ENCODE assay signal across 9 cellular contexts in the genomic region with DNA sequence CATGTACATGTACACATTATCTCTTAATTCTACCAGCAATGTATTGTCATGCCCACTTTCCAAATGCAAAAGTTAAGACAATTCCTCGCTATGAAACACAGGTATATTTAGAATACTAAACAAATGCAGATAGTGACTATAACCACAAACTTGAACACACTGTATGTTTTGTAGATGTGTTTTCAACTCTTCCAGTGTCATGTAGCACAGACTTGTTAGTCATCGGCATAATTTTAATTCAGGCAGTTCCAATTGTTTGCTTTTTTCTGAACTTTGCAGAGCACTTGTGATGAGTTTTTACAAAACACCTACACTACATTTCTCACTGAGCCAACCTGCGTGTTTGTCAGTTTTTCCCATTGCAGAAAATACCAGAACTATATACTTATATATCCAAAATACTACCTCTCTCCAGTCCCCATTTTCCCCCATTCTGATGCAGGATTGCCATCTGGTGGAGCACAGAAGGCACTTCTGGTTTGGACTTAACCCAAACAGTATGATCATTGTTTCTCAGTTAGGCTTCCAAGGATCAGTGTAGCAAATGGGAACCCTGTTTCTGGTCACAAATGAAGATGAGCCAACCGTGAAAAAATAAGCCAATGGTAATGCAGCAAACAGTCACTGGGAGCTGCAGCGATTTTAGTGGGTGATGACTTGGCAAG.
DNase-seq lines count a peak whose midpoint lies in the region; ATAC-seq, FAIRE-seq and TF ChIP-seq lines count a peak whose summit lies in the region.
"Had no signal": no experiment of that assay in that cellular context is flagged by ENCODE, and none has a peak within 500 bp of the region (broad histone marks: within the 10 kb centered on the region; RNA-seq: fewer than 3 reads in every experiment).

No MANE protein-coding gene starts in this region.

- WGBS in GM12878 (ENCODE audit: insufficient coverage, insufficient replicate concordance, low lambda C conversion rate, missing lambda C conversion rate) = 20% methylated on average over 5 of the region's 5 CpGs

- no peak overlapping the region for H3K4me3 ChIP-seq in GM23338
- H3K4me3 ChIP-seq in GM12878 = no peak overlapping the region

- TF ChIP-seq RAD21 in GM12878 (IDR thresholded peaks at IDR 0.05; ENCODE audit: insufficient read depth, low read depth, low read length) = peak; percentile 72

- FAIRE-seq in GM12878 (lab: Jason Lieb, UNC) (no peak), urothelium cell line (lab: Jason Lieb, UNC) (no peak)
- FAIRE-seq: colon had no signal

- peak; percentile 94 for DNase-seq in Ammon's horn (ENCODE audit: low spot score)
- peak; percentile 82 for DNase-seq in GM23338 (ENCODE audit: low spot score)
- DNase-seq in NCI-H446 (lab: John Stamatoyannopoulos, UW) = peak; percentile 85 to 92
- no peak for DNase-seq in GM12878 (ENCODE audit: low read depth, low spot score)
- DNase-seq in iris pigment epithelial cell (ENCODE audit: low read depth) = peak; percentile 43
- peak; percentile 34 for DNase-seq in urothelium cell line (ENCODE audit: low spot score)
- DNase-seq in activated effector memory CD4-positive, alpha-beta T cell treated with anti-CD3 and anti-CD28 coated beads, Interleukin-2, amount 50 U/mL, for 16 hours = no peak

- H4K20me1 ChIP-seq in GM23338 (replicated peaks; ENCODE audit: insufficient read depth) = no peaks in the 10 kb centered on the region
- no peaks in the 10 kb centered on the region for H4K20me1 ChIP-seq in GM12878 (ENCODE audit: control insufficient read depth, insufficient read depth)

- no peaks in the 10 kb centered on the region for H3K27me3 ChIP-seq in GM23338 (ENCODE audit: insufficient read depth)
- H3K27me3 ChIP-seq in GM12878 (replicated peaks in 1 of 2; ENCODE audit: control insufficient read depth in 2 of 2, insufficient read depth in 2 of 2, low read length in 1 of 2) = no peaks in the 10 kb centered on the region

- in situ Hi-C loops in GM12878 (cut with MboI) = no loop called here

- H3K4me3 Mint-ChIP-seq in GM23338 = no peak overlapping the region

- H3F3A ChIP-seq in GM23338 (replicated peaks; ENCODE audit: low read depth) = no peaks in the 10 kb centered on the region

- H3K79me2 ChIP-seq in GM23338 (replicated peaks; ENCODE audit: insufficient read depth) (no peaks in the 10 kb centered on the region), GM12878 (ENCODE audit: control insufficient read depth, insufficient read depth, low read length) (no peaks in the 10 kb centered on the region)

- peaks cover 3% of the 10 kb centered on the region; the same call in 1 of the 3 replicates for H3K36me3 Mint-ChIP-seq in GM23338 (ENCODE audit: low read depth)

- H3K27me3 Mint-ChIP-seq in GM23338 (ENCODE audit: insufficient read depth, low read depth, poor library complexity) = peaks cover 1% of the 10 kb centered on the region

- H3K9ac ChIP-seq in GM12878 (ENCODE audit: control insufficient read depth, insufficient read depth, low read length) = no peak overlapping the region

- no peaks in the 10 kb centered on the region for H3K9me2 ChIP-seq in GM23338 (ENCODE audit: insufficient read depth)

- SMC1A ChIA-PET in GM12878 (lab: Charles Lee; ENCODE audit: uncharacterized antibody, unreplicated experiment) = interaction anchor here (0.7 to 4.7 kb wide), 5 partner anchors 30 to 203 kb away, joined by 3 to 37 read pairs (median 3); no protein-coding TSS in a partner anchor

- H3K27ac Mint-ChIP-seq in GM23338 = no peak overlapping the region

- H2AFZ ChIP-seq in GM23338 = no peak overlapping the region
- no peak overlapping the region for H2AFZ ChIP-seq in GM12878 (ENCODE audit: control insufficient read depth, low read depth, low read length)

- POLR2A ChIA-PET in GM12878 (lab: Charles Lee) = no interaction called here

- H3K4me1 ChIP-seq in GM23338 (ENCODE audit: insufficient read depth) (0 out of 2 replicates have a peak, but pooled peaks cover 7% of the 10 kb centered on the region), GM12878 (ENCODE audit: control insufficient read depth, insufficient read depth, low read length) (no peaks in the 10 kb centered on the region)

- no peak for TF ChIP-seq EP300 in GM12878 (IDR thresholded peaks at IDR 0.05; ENCODE audit: borderline replicate concordance in 1 of 2, control insufficient read depth in 1 of 2, low read depth in 2 of 2, low read length in 2 of 2)

- CTCF ChIA-PET in GM12878 (lab: Yijun Ruan, JAX) = interaction anchor here (0.7 to 6.1 kb wide), 5 partner anchors 33 to 435 kb away, joined by 3 to 64 read pairs (median 6); a partner anchor contains a TSS

- H3K36me3 ChIP-seq in GM23338 (ENCODE audit: insufficient read depth) (no peaks in the 10 kb centered on the region), GM12878 (ENCODE audit: control insufficient read depth in 2 of 2, insufficient read depth in 2 of 2, low read length in 1 of 2) (no peaks in the 10 kb centered on the region)

- intact Hi-C loops in GM12878 (cut with micrococcal nuclease; ENCODE audit: unreplicated experiment) = loop anchor here (2.0 kb wide), 2 partner anchors 142 to 434 kb away; no protein-coding TSS in a partner anchor

- RAD21 ChIA-PET in GM12878 (lab: Charles Lee; ENCODE audit: unreplicated experiment) = interaction anchor here (0.9 to 1.9 kb wide), 2 partner anchors 11 to 206 kb away, joined by 3 to 7 read pairs; no protein-coding TSS in a partner anchor

- BruUV-seq in GM12878 (replicated peaks; lab: Mats Ljungman, UMichigan) = no TSS peak

- H3K9me3 ChIP-seq in GM12878 (replicated peaks; ENCODE audit: control insufficient read depth, insufficient read depth, low read length) = no peaks in the 10 kb centered on the region

- H3K4me2 ChIP-seq in GM23338 (no peak overlapping the region), GM12878 (ENCODE audit: control insufficient read depth, insufficient read depth) (no peak overlapping the region)

- ATAC-seq in GM23338 (peak; percentile 95), GM12878 (peak; percentile 66), GM18870 (IDR thresholded peaks at IDR 0.05; ENCODE audit: unreplicated experiment) (no peak)

- peaks cover 3% of the 10 kb centered on the region; the same call in 1 of the 3 replicates for H3K9me3 Mint-ChIP-seq in GM23338

- H3K27ac ChIP-seq in GM23338 (ENCODE audit: low read depth) = no peak overlapping the region
- H3K27ac ChIP-seq in GM12878 (ENCODE audit: control insufficient read depth, insufficient read depth) = no peak overlapping the region

- TF ChIP-seq CTCF in GM23338 (conservative IDR thresholded peaks at IDR 0.05; ENCODE audit: low read depth in 2 of 2) (peak; percentile 94 to 96), GM12878 (IDR thresholded peaks at IDR 0.05 in 2 of 3, conservative IDR thresholded peaks at IDR 0.05 in 1 of 3; ENCODE audit: control insufficient read depth in 2 of 3, extremely low read depth in 1 of 3, insufficient read depth in 1 of 3, low read depth in 3 of 3, low read length in 3 of 3) (peak; percentile 36 to 57 (median 40))

- peaks cover 6% of the 10 kb centered on the region; the same call in 1 of the 3 replicates for H3K4me1 Mint-ChIP-seq in GM23338

- TF ChIP-seq POLR2A in GM12878 (IDR thresholded peaks at IDR 0.05; ENCODE audit: low read depth, low read length) = no peak

TF ChIP-seq in GM23338, 12 proteins besides CTCF, POLR2A, EP300 and RAD21 (continues in another document):
- no peak for TF ChIP-seq EZH2phosphoT487 (IDR thresholded peaks at IDR 0.05; ENCODE audit: unreplicated experiment)
- TF ChIP-seq STAT1 (IDR thresholded peaks at IDR 0.05; ENCODE audit: unreplicated experiment) = no peak
- TF ChIP-seq JUNB (IDR thresholded peaks at IDR 0.05; ENCODE audit: unreplicated experiment) = no peak
- TF ChIP-seq CREB1 (CRISPR knock-in tag; IDR thresholded peaks at IDR 0.05; ENCODE audit: low read depth) = no peak
- no peak for TF ChIP-seq ZNF114 (CRISPR knock-in tag; IDR thresholded peaks at IDR 0.05)
- no peak for TF ChIP-seq NANOG (IDR thresholded peaks at IDR 0.05; ENCODE audit: borderline replicate concordance)

TF ChIP-seq in GM12878, 131 proteins besides CTCF, POLR2A, EP300 and RAD21:
- peak; percentile 49; the same call in 1 of the 2 replicates for TF ChIP-seq SMC3 (IDR thresholded peaks at IDR 0.05; ENCODE audit: borderline replicate concordance, low read length)
- no peak for TF ChIP-seq IKZF1 (conservative IDR thresholded peaks at IDR 0.05)

Comparison
In these comparisons a context has a peak if more than half of its experiments do, and no peak if none do; other contexts are left out.
1. DNase-seq: peak in Ammon's horn (single experiment), GM23338 (single experiment), NCI-H446 (2 of 2), iris pigment epithelial cell (single experiment) and urothelium cell line (single experiment); none in GM12878 (single experiment) and activated effector memory CD4-positive, alpha-beta T cell treated with anti-CD3 and anti-CD28 coated beads, Interleukin-2, amount 50 U/mL, for 16 hours (single experiment).